Comparison of ENCODE assay signal across 29 cellular contexts in genomic region chr2:170245312-170245711, GRCh38.
"Had no signal": no experiment of that assay in that cellular context is flagged by ENCODE, and none has a peak within 500 bp of the region (broad histone marks: within the 10 kb centered on the region; RNA-seq: fewer than 3 reads in every experiment).

No MANE protein-coding gene starts in this region.

- H3K27ac ChIP-seq: colonic mucosa, coronary artery, dorsolateral prefrontal cortex, epithelial cell of prostate, esophagus muscularis mucosa, esophagus squamous epithelium, foreskin keratinocyte, gastrocnemius medialis, gastroesophageal sphincter, heart left ventricle, heart right ventricle had no signal

- H3K9me3 Mint-ChIP-seq: dendritic cell treated with granulocyte-macrophage colony-stimulating factor and Interleukin-4, amounts not matched to agents 40 ng/mL and 50 ng/mL, for 4 days; effector memory CD8-positive, alpha-beta T cell had no signal

- H3K27me3 ChIP-seq: colonic mucosa, esophagus squamous epithelium, gastrocnemius medialis had no signal

- ATAC-seq: effector memory CD8-positive, alpha-beta T cell; esophagus mucosa; foreskin keratinocyte; gastrocnemius medialis; gastroesophageal sphincter; heart left ventricle; heart right ventricle had no signal

- H3K4me3 Mint-ChIP-seq: dendritic cell treated with granulocyte-macrophage colony-stimulating factor and Interleukin-4, amounts not matched to agents 40 ng/mL and 50 ng/mL, for 4 days; effector memory CD8-positive, alpha-beta T cell; endodermal cell had no signal

- H3K9me3 ChIP-seq: colonic mucosa, esophagus muscularis mucosa, esophagus squamous epithelium, gastrocnemius medialis, gastroesophageal sphincter, heart left ventricle, heart right ventricle had no signal

- H3K36me3 ChIP-seq: colonic mucosa, esophagus muscularis mucosa, esophagus squamous epithelium, gastrocnemius medialis, gastroesophageal sphincter, heart left ventricle, heart right ventricle had no signal

- DNase-seq: colonic mucosa; cortex of kidney; dermis blood vessel endothelial cell; dorsolateral prefrontal cortex; effector CD4-positive, alpha-beta T cell; effector CD8-positive, alpha-beta T cell; effector memory CD4-positive, alpha-beta T cell; effector memory CD8-positive, alpha-beta T cell; endodermal cell; erythroblast; esophagus squamous epithelium; foreskin fibroblast; foreskin keratinocyte; foreskin melanocyte; gastrocnemius medialis; glutamatergic neuron; head of caudate nucleus; heart left ventricle; heart right ventricle had no signal

- H3K4me1 ChIP-seq: colonic mucosa, esophagus muscularis mucosa, esophagus squamous epithelium, foreskin keratinocyte, gastrocnemius medialis, gastroesophageal sphincter, heart left ventricle, heart right ventricle had no signal

- H3K27ac Mint-ChIP-seq: dendritic cell treated with granulocyte-macrophage colony-stimulating factor and Interleukin-4, amounts not matched to agents 40 ng/mL and 50 ng/mL, for 4 days; effector memory CD8-positive, alpha-beta T cell; endodermal cell had no signal

- H3K4me3 ChIP-seq: colonic mucosa, coronary artery, dorsolateral prefrontal cortex, esophagus muscularis mucosa, esophagus squamous epithelium, gastrocnemius medialis, gastroesophageal sphincter, heart left ventricle, heart right ventricle had no signal

- FAIRE-seq: colon, endometrium, endothelial cell of umbilical vein, frontal cortex had no signal
